In genomic region chr4:8270418-8270771, GRCh38 we compare ENCODE assay signal across 1 cellular context.
TF ChIP-seq lines count a peak whose summit lies in the region.

No MANE protein-coding gene starts in this region.

TF ChIP-seq in endothelial cell of umbilical vein, 7 proteins besides CTCF, POLR2A, EP300 and RAD21 (continued from another document):
- TF ChIP-seq JUN (IDR thresholded peaks at IDR 0.05; ENCODE audit: borderline replicate concordance, insufficient read depth, insufficient read length, low read depth) (no peak), GATA2 (IDR thresholded peaks at IDR 0.05; ENCODE audit: insufficient read depth, insufficient read length, low read depth, low read length) (no peak), FOS (IDR thresholded peaks at IDR 0.05; ENCODE audit: borderline replicate concordance, insufficient read depth, low read length) (no peak)
